In the genomic region with DNA sequence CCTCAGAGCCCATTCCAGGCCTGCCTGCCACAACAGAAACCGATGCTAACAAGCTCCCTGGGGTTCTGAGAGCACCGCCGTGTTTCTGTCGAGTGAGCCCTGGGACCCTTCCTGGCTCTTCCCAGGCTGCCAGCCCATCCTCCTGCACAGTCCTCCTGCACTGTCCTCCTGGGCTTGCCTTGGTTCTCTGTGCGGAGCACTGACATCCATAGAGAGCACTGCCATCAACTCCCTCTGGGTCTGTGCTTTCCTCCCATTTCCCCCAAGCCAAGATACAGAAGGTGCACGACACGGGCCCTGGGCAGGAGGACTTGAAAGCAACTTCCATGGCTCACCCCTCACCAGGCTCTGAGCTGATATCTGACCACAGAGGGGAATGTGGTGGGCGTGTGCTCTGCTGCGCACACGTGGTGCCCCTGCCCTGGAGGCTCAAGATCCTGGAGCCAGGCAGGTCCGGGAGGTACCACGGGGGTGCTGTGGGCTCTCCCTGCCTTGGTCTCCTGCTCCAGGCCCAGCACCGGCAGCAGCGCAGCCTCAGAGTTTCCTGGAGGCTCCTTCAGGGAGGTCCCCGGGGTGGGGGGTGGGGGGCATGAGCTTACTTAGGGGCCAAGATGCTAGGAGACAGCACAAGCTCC, we compare ENCODE assay signal across 22 cellular contexts.
DNase-seq lines count a peak whose midpoint lies in the region; ATAC-seq lines count a peak whose summit lies in the region.
"Had no signal": no experiment of that assay in that cellular context is flagged by ENCODE, and none has a peak within 500 bp of the region (broad histone marks: within the 10 kb centered on the region; RNA-seq: fewer than 3 reads in every experiment).

No MANE protein-coding gene starts in this region.

- no peak overlapping the region for H3K27ac Mint-ChIP-seq in activated T-helper 17 cell treated with anti-CD3 and anti-CD28 coated beads, Interleukin-2, amount 50 U/mL, for 72 hours
- H3K27ac Mint-ChIP-seq: CD14-positive monocyte had no signal

- no peak overlapping the region for H3K18ac ChIP-seq in trophoblast cell (ENCODE audit: low read length)

- peak overlapping the region in 5 of 11 experiments; percentile 21 to 39 (median 27); a peak in 6 of 22 replicates for H3K9ac ChIP-seq in BLaER1 treated with 17β-estradiol and CSF1 and Interleukin-3, amounts not matched to agents 10 nM and 100 nM
- peak overlapping the region; percentile 7 for H3K9ac ChIP-seq in trophoblast cell (ENCODE audit: low read length)

- peaks cover 0 to 34% (median 0%) of the 10 kb centered on the region in 11 experiments; a peak in 5 of 22 replicates for H4K20me1 ChIP-seq in BLaER1 treated with 17β-estradiol and CSF1 and Interleukin-3, amounts not matched to agents 10 nM and 100 nM

- H2AK5ac ChIP-seq in trophoblast cell (ENCODE audit: low read length): no peak overlapping the region

- no peak overlapping the region for H4K91ac ChIP-seq in trophoblast cell (ENCODE audit: low read depth, low read length)

- H3K79me2 ChIP-seq in trophoblast cell (ENCODE audit: control insufficient read depth, insufficient read depth, low read length, poor library complexity): no peaks in the 10 kb centered on the region

- H3K4me3 ChIP-seq in BLaER1 treated with 17β-estradiol and CSF1 and Interleukin-3, amounts not matched to agents 10 nM and 100 nM: no peak overlapping the region
- no peak overlapping the region for H3K4me3 ChIP-seq in trophoblast cell (ENCODE audit: low read depth, low read length)
- H3K4me3 ChIP-seq: A549, PC-9, SJCRH30 had no signal

- H3K4me2 ChIP-seq in BLaER1 treated with 17β-estradiol and CSF1 and Interleukin-3, amounts not matched to agents 10 nM and 100 nM: peak overlapping the region; percentile 70 to 93 (median 87)
- no peak overlapping the region for H3K4me2 ChIP-seq in trophoblast cell (ENCODE audit: low read length)
- H3K4me2 ChIP-seq: A549, PC-9 had no signal

- H3K14ac ChIP-seq in trophoblast cell (ENCODE audit: low read length): no peak overlapping the region

- H3K23ac ChIP-seq in trophoblast cell (ENCODE audit: low read length): no peak overlapping the region

- no peak for ATAC-seq in activated T-helper 17 cell treated with anti-CD3 and anti-CD28 coated beads, Interleukin-2, amount 50 U/mL, for 72 hours (replicated peaks)
- ATAC-seq: A549, Right ventricle myocardium inferior, SK-N-SH treated with all-trans-retinoic acid at 6 μM for 48 hours had no signal

- H4K12ac ChIP-seq in trophoblast cell (ENCODE audit: low read depth, low read length): no peak overlapping the region

- H3K27me3 ChIP-seq in BLaER1 treated with 17β-estradiol and CSF1 and Interleukin-3, amounts not matched to agents 10 nM and 100 nM: peaks cover 0 to 13% (median 0%) of the 10 kb centered on the region in 11 experiments; a peak in 4 of 22 replicates
- H3K27me3 ChIP-seq in trophoblast cell (ENCODE audit: insufficient read depth, low read length): no peaks in the 10 kb centered on the region

- 0 out of 22 replicates have a peak overlapping the region, but pooled peaks of 1 of the 11 experiments have one; percentile 2 for H3K27ac ChIP-seq in BLaER1 treated with 17β-estradiol and CSF1 and Interleukin-3, amounts not matched to agents 10 nM and 100 nM
- H3K27ac ChIP-seq in trophoblast cell (ENCODE audit: low read depth, low read length): no peak overlapping the region
- H3K27ac ChIP-seq: A549, HL-60, PC-9, SJCRH30 had no signal

- H3K4me3 Mint-ChIP-seq in activated T-helper 17 cell treated with anti-CD3 and anti-CD28 coated beads, Interleukin-2, amount 50 U/mL, for 72 hours: no peak overlapping the region
- H3K4me3 Mint-ChIP-seq: CD14-positive monocyte had no signal

- H2BK120ac ChIP-seq in trophoblast cell (ENCODE audit: insufficient read depth, low read length, poor library complexity): no peak overlapping the region

- H3K9me3 Mint-ChIP-seq in activated T-helper 17 cell treated with anti-CD3 and anti-CD28 coated beads, Interleukin-2, amount 50 U/mL, for 72 hours: no peaks in the 10 kb centered on the region

- no peak overlapping the region for H2AFZ ChIP-seq in trophoblast cell (ENCODE audit: insufficient read depth, low read length, poor library complexity)
- H2AFZ ChIP-seq: PC-9 had no signal

- H3K4me1 Mint-ChIP-seq in activated T-helper 17 cell treated with anti-CD3 and anti-CD28 coated beads, Interleukin-2, amount 50 U/mL, for 72 hours: peaks cover 7% of the 10 kb centered on the region

- WGBS in trophoblast cell (ENCODE audit: extremely low coverage, insufficient coverage, insufficient read length): no CpG with 5 or more reads among the region's 15 CpGs

- peaks cover 46 to 98% (median 86%) of the 10 kb centered on the region in 10 experiments for H3K4me1 ChIP-seq in BLaER1 treated with 17β-estradiol and CSF1 and Interleukin-3, amounts not matched to agents 10 nM and 100 nM
- H3K4me1 ChIP-seq in trophoblast cell (ENCODE audit: control insufficient read depth in 1 of 2, insufficient read depth in 2 of 2, low read length in 2 of 2): peaks cover 0 to 3% of the 10 kb centered on the region in 2 experiments
- H3K4me1 ChIP-seq: A549, SJCRH30 had no signal

- H4K8ac ChIP-seq in trophoblast cell (ENCODE audit: low read depth, low read length): no peak overlapping the region

- H3K4ac ChIP-seq in trophoblast cell (ENCODE audit: low read depth, low read length): no peak overlapping the region

- peaks cover 0 to 13% (median 6%) of the 10 kb centered on the region in 11 experiments; a peak in 12 of 22 replicates for H3K9me3 ChIP-seq in BLaER1 treated with 17β-estradiol and CSF1 and Interleukin-3, amounts not matched to agents 10 nM and 100 nM (replicated peaks in 1 of 11)
- H3K9me3 ChIP-seq in trophoblast cell (ENCODE audit: insufficient read depth, low read depth, low read length): peaks cover 17% of the 10 kb centered on the region
- H3K9me3 ChIP-seq: A549, SJCRH30 had no signal

- H3K27me3 Mint-ChIP-seq in activated T-helper 17 cell treated with anti-CD3 and anti-CD28 coated beads, Interleukin-2, amount 50 U/mL, for 72 hours: no peaks in the 10 kb centered on the region

- H3K36me3 Mint-ChIP-seq in activated T-helper 17 cell treated with anti-CD3 and anti-CD28 coated beads, Interleukin-2, amount 50 U/mL, for 72 hours (ENCODE audit: low read depth): no peaks in the 10 kb centered on the region

- no peak overlapping the region for H2BK5ac ChIP-seq in trophoblast cell (ENCODE audit: low read depth, low read length, poor library complexity)

- no peaks in the 10 kb centered on the region for H3K36me3 ChIP-seq in BLaER1 treated with 17β-estradiol and CSF1 and Interleukin-3, amounts not matched to agents 10 nM and 100 nM
- peaks cover 0 to 3% of the 10 kb centered on the region in 2 experiments for H3K36me3 ChIP-seq in trophoblast cell (ENCODE audit: control insufficient read depth in 1 of 2, insufficient read depth in 2 of 2, low read length in 2 of 2)
- H3K36me3 ChIP-seq: SJCRH30 had no signal

- H3K79me1 ChIP-seq in trophoblast cell (ENCODE audit: low read length): no peaks in the 10 kb centered on the region

- DNase-seq in ELF-1 (ENCODE audit: low read depth, low spot score) (peak; percentile 36), OCI-M1 (lab: John Stamatoyannopoulos, UW) (peak; percentile 30), trophoblast cell (no peak), NCI-H1105 treated with DMSO at 0.1 percent for 48 hours (lab: John Stamatoyannopoulos, UW) (no peak)
- no peak for DNase-seq in activated CD4-positive, alpha-beta T cell treated with anti-CD3 and anti-CD28 coated beads, Interleukin-2, amount 50 U/mL, for 4 hours
- DNase-seq: AML-193; DND-41; HCEC 1CT; NCI-H2029; NCI-H446; NCI-H524 treated with DMSO at 0.1 percent for 48 hours; NCI-H82; NK-92 treated with Interleukin-12 subunit alpha and Interleukin-12 subunit beta, amount 100 ng/mL, for 24 hours; PC-9; SJCRH30 had no signal

- no peak overlapping the region for H2BK12ac ChIP-seq in trophoblast cell (ENCODE audit: low read length)

Comparison
In these comparisons a context has a peak if more than half of its experiments do, and no peak if none do; other contexts are left out.
1. DNase-seq: peak in ELF-1 (single experiment) and OCI-M1 (single experiment); none in trophoblast cell (0 of 2), activated CD4-positive, alpha-beta T cell treated with anti-CD3 and anti-CD28 coated beads, Interleukin-2, amount 50 U/mL, for 4 hours (0 of 2) and NCI-H1105 treated with DMSO at 0.1 percent for 48 hours (single experiment).